8 cellular contexts compared by ENCODE assay signal in genomic region chr6:27250277-27250954, GRCh38. TPM values are rescaled to one million over a fixed set of nuclear protein-coding genes. Genes with fewer than 3 reads are reported as not detected.
DNase-seq lines count a peak whose midpoint lies in the region; TF ChIP-seq lines count a peak whose summit lies in the region.

No MANE protein-coding gene starts in this region.

- H3K9me3 Mint-ChIP-seq in nephron progenitor cell, result no peaks in the 10 kb centered on the region

- H3K36me3 Mint-ChIP-seq in nephron progenitor cell (ENCODE audit: low read depth), result no peaks in the 10 kb centered on the region

- no peak for TF ChIP-seq CTCF in dorsolateral prefrontal cortex (IDR thresholded peaks at IDR 0.05 in 54 of 56, conservative IDR thresholded peaks at IDR 0.05 in 2 of 56; ENCODE audit: low read depth in 1 of 56, partially characterized antibody in 56 of 56)
- TF ChIP-seq CTCF in nephron progenitor cell (IDR thresholded peaks at IDR 0.05), result no peak

- H3K27ac Mint-ChIP-seq in nephron progenitor cell, result no peak overlapping the region

- peak overlapping the region in 1 of 11 experiments; percentile 48; a peak in 1 of 22 replicates for H3K9ac ChIP-seq in BLaER1 treated with 17β-estradiol and CSF1 and Interleukin-3, amounts not matched to agents 10 nM and 100 nM

- H3K9me3 ChIP-seq in BLaER1 treated with 17β-estradiol and CSF1 and Interleukin-3, amounts not matched to agents 10 nM and 100 nM (replicated peaks in 1 of 11), result peaks cover 0 to 11% (median 5%) of the 10 kb centered on the region in 11 experiments; a peak in 11 of 22 replicates
- no peaks in the 10 kb centered on the region for H3K9me3 ChIP-seq in MG63

- no peaks in the 10 kb centered on the region for H3K4me1 Mint-ChIP-seq in nephron progenitor cell

- H3K36me3 ChIP-seq in BLaER1 treated with 17β-estradiol and CSF1 and Interleukin-3, amounts not matched to agents 10 nM and 100 nM, result no peaks in the 10 kb centered on the region
- no peaks in the 10 kb centered on the region for H3K36me3 ChIP-seq in MG63

- H3K4me1 ChIP-seq in BLaER1 treated with 17β-estradiol and CSF1 and Interleukin-3, amounts not matched to agents 10 nM and 100 nM, result no peaks in the 10 kb centered on the region; a peak in 1 of 20 replicates

- intact Hi-C loops in dorsolateral prefrontal cortex (cut with DNase I), result no loop called here

- H3K27ac ChIP-seq in BLaER1 treated with 17β-estradiol and CSF1 and Interleukin-3, amounts not matched to agents 10 nM and 100 nM, result no peak overlapping the region
- H3K27ac ChIP-seq in dorsolateral prefrontal cortex, result peak overlapping the region in 14 of 59 donors; percentile 12 to 75 (median 51)

- H4K20me1 ChIP-seq in BLaER1 treated with 17β-estradiol and CSF1 and Interleukin-3, amounts not matched to agents 10 nM and 100 nM, result no peaks in the 10 kb centered on the region

- H3K4me3 Mint-ChIP-seq in nephron progenitor cell, result peak overlapping the region; percentile 89

- peaks cover 35% of the 10 kb centered on the region for H3K27me3 Mint-ChIP-seq in nephron progenitor cell (ENCODE audit: low read depth, poor library complexity)

- peak overlapping the region; percentile 64 to 84 (median 71); a peak in 21 of 22 replicates for H3K4me2 ChIP-seq in BLaER1 treated with 17β-estradiol and CSF1 and Interleukin-3, amounts not matched to agents 10 nM and 100 nM

- peaks cover 0 to 19% (median 6%) of the 10 kb centered on the region in 11 experiments; a peak in 10 of 22 replicates for H3K27me3 ChIP-seq in BLaER1 treated with 17β-estradiol and CSF1 and Interleukin-3, amounts not matched to agents 10 nM and 100 nM
- H3K27me3 ChIP-seq in MG63, result no peaks in the 10 kb centered on the region
- peaks cover 0 to 100% (median 72%) of the 10 kb centered on the region in 45 donors for H3K27me3 ChIP-seq in dorsolateral prefrontal cortex

- H3K4me3 ChIP-seq in BLaER1 treated with 17β-estradiol and CSF1 and Interleukin-3, amounts not matched to agents 10 nM and 100 nM, result peak overlapping the region; percentile 55 to 75 (median 65)
- H3K4me3 ChIP-seq in MG63 (peak overlapping the region; percentile 55; the same call in 1 of the 2 replicates), dorsolateral prefrontal cortex (peak overlapping the region; percentile 24 to 70 (median 52))

- no peak for DNase-seq in MG63
- peak in 1 of 10 donors; percentile 14 for DNase-seq in dorsolateral prefrontal cortex
- no peak for DNase-seq in nephron progenitor cell
- DNase-seq in stimulated activated CD4-positive, alpha-beta T cell treated with anti-CD3 and anti-CD28 coated beads, Interleukin-4, amount 100 ng/mL, for 1 hour, result no peak
- no peak for DNase-seq in ureter (ENCODE audit: low spot score)
- DNase-seq in SHP77 treated with DMSO at 0.1 percent for 48 hours (lab: John Stamatoyannopoulos, UW), result no peak
- no peak for DNase-seq in NCI-H345 (lab: John Stamatoyannopoulos, UW)

RNA-seq across cellular contexts. Expression of gene PRSS16, which starts 2.9 kb away (rescaled TPM):
- 0.33 TPM in 1 of 2 replicates, not detected in the other for total RNA-seq in MG63 (2014; rRNA removed; shearing (Covaris generic); ENCODE audit: low replicate concordance)
- total RNA-seq in dorsolateral prefrontal cortex, result 1 to 10 TPM; 2.0 to 8.9 (median 4.7) TPM
- 13.0 TPM for total RNA-seq in ureter
